ENCODE assay signal across 1 cellular context in the genomic region with DNA sequence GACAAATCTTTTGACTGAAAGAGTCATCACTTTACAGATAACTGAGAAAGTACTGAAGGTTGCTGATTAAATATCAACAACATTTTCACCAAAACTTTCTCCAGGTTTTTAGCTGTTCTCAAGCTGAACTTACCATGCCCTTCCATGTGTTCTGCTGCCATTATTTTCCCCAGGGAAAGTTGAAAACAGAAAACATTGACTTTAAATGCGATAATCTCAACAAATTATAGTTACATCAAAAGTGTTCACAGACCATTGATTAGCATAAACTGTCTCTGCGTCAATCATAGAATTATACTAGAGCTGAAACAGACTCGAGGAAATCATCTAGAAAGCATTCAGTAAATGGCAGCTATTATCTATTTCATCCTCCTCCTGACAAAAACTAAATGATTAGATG.
TF ChIP-seq lines count a peak whose summit lies in the region.

No MANE protein-coding gene starts in this region.

TF ChIP-seq in GM23338, 12 proteins besides CTCF, POLR2A, EP300 and RAD21 (continued from another document):
- TF ChIP-seq ZNF462 (CRISPR knock-in tag; IDR thresholded peaks at IDR 0.05) = no peak
